In genomic region chr10:63668081-63668480, GRCh38 we compare ENCODE assay signal across 18 cellular contexts.
"Had no signal": no experiment of that assay in that cellular context is flagged by ENCODE, and none has a peak within 500 bp of the region (broad histone marks: within the 10 kb centered on the region; RNA-seq: fewer than 3 reads in every experiment).

No MANE protein-coding gene starts in this region.

- H2AFZ ChIP-seq: hepatocyte had no signal

- H3K36me3 Mint-ChIP-seq: naive thymus-derived CD8-positive, alpha-beta T cell had no signal

- H3K9me3 ChIP-seq: esophagus squamous epithelium, left ventricle myocardium inferior, neutrophil, tibial nerve had no signal

- DNase-seq: activated CD4-positive, CD25-positive, alpha-beta regulatory T cell treated with anti-CD3 and anti-CD28 coated beads, Interleukin-2, amount 50 U/mL, for 72 hours; activated naive CD4-positive, alpha-beta T cell treated with anti-CD3 and anti-CD28 coated beads for 36 hours; activated naive CD8-positive, alpha-beta T cell treated with anti-CD3 and anti-CD28 coated beads, Interleukin-2, amount 50 U/mL, for 24 hours; activated T-cell treated with anti-CD3 and anti-CD28 coated beads for 4 hours; effector CD4-positive, alpha-beta T cell; esophagus squamous epithelium; kidney; left ventricle myocardium inferior; naive thymus-derived CD8-positive, alpha-beta T cell; posterior cingulate gyrus; stimulated activated CD4-positive, alpha-beta T cell treated with anti-CD3 and anti-CD28 coated beads, Interleukin-2, amount 100 ng/mL, for 48 hours; stimulated activated naive B cell treated with anti-CD40 and anti-IgM and Interleukin-4, amounts not matched to agents 10 μg/mL and 1 μg/mL and 100 μg/mL, for 72 hours had no signal

- H3K4me2 ChIP-seq: hepatocyte had no signal

- H3K9me3 Mint-ChIP-seq: activated naive CD4-positive, alpha-beta T cell treated with anti-CD3 and anti-CD28 coated beads for 36 hours; activated naive CD8-positive, alpha-beta T cell treated with anti-CD3 and anti-CD28 coated beads, Interleukin-2, amount 50 U/mL, for 24 hours; activated T-helper 17 cell treated with anti-CD3 and anti-CD28 coated beads, Interleukin-2, amount 50 U/mL, for 72 hours; naive thymus-derived CD8-positive, alpha-beta T cell; stimulated activated naive B cell treated with anti-CD40 and anti-IgM and Interleukin-4, amounts not matched to agents 10 μg/mL and 1 μg/mL and 100 μg/mL, for 72 hours had no signal

- H3K36me3 ChIP-seq: esophagus squamous epithelium, left ventricle myocardium inferior, neutrophil, tibial nerve had no signal

- H3K4me3 ChIP-seq: esophagus squamous epithelium, hepatocyte, left ventricle myocardium inferior, tibial nerve had no signal

- H3K27me3 Mint-ChIP-seq: activated naive CD8-positive, alpha-beta T cell treated with anti-CD3 and anti-CD28 coated beads, Interleukin-2, amount 50 U/mL, for 24 hours; activated T-helper 17 cell treated with anti-CD3 and anti-CD28 coated beads, Interleukin-2, amount 50 U/mL, for 72 hours; stimulated activated naive B cell treated with anti-CD40 and anti-IgM and Interleukin-4, amounts not matched to agents 10 μg/mL and 1 μg/mL and 100 μg/mL, for 72 hours had no signal

- H3K27me3 ChIP-seq: esophagus squamous epithelium, hepatocyte, neutrophil, tibial nerve had no signal

- H3K79me2 ChIP-seq: hepatocyte had no signal

- FAIRE-seq: colon, endothelial cell of umbilical vein, kidney had no signal

- ATAC-seq: activated naive CD8-positive, alpha-beta T cell treated with anti-CD3 and anti-CD28 coated beads, Interleukin-2, amount 50 U/mL, for 24 hours; activated T-helper 17 cell treated with anti-CD3 and anti-CD28 coated beads, Interleukin-2, amount 50 U/mL, for 72 hours; naive thymus-derived CD8-positive, alpha-beta T cell; stimulated activated naive B cell treated with anti-CD40 and anti-IgM and Interleukin-4, amounts not matched to agents 10 μg/mL and 1 μg/mL and 100 μg/mL, for 72 hours had no signal

- H3K27ac ChIP-seq: esophagus squamous epithelium, hepatocyte, neutrophil had no signal

- H3K4me3 Mint-ChIP-seq: activated naive CD4-positive, alpha-beta T cell treated with anti-CD3 and anti-CD28 coated beads for 36 hours; activated naive CD8-positive, alpha-beta T cell treated with anti-CD3 and anti-CD28 coated beads, Interleukin-2, amount 50 U/mL, for 24 hours; activated T-helper 17 cell treated with anti-CD3 and anti-CD28 coated beads, Interleukin-2, amount 50 U/mL, for 72 hours; naive thymus-derived CD8-positive, alpha-beta T cell; stimulated activated naive B cell treated with anti-CD40 and anti-IgM and Interleukin-4, amounts not matched to agents 10 μg/mL and 1 μg/mL and 100 μg/mL, for 72 hours had no signal

- H3K27ac Mint-ChIP-seq: activated naive CD4-positive, alpha-beta T cell treated with anti-CD3 and anti-CD28 coated beads for 36 hours; activated naive CD8-positive, alpha-beta T cell treated with anti-CD3 and anti-CD28 coated beads, Interleukin-2, amount 50 U/mL, for 24 hours; activated T-helper 17 cell treated with anti-CD3 and anti-CD28 coated beads, Interleukin-2, amount 50 U/mL, for 72 hours; stimulated activated naive B cell treated with anti-CD40 and anti-IgM and Interleukin-4, amounts not matched to agents 10 μg/mL and 1 μg/mL and 100 μg/mL, for 72 hours had no signal
